In genomic region chr12:48002773-48003218, GRCh38 we compare ENCODE assay signal across 9 cellular contexts. TPM values are rescaled to one million over a fixed set of nuclear protein-coding genes. Genes with fewer than 3 reads are reported as not detected.
DNase-seq lines count a peak whose midpoint lies in the region; ATAC-seq, FAIRE-seq and TF ChIP-seq lines count a peak whose summit lies in the region.
"Had no signal": no experiment of that assay in that cellular context is flagged by ENCODE, and none has a peak within 500 bp of the region (broad histone marks: within the 10 kb centered on the region; RNA-seq: fewer than 3 reads in every experiment).

No MANE protein-coding gene starts in this region.

- H3K9ac ChIP-seq in endothelial cell of umbilical vein (replicated peaks; ENCODE audit: extremely low read depth, insufficient read depth, low read length): no peak overlapping the region

- H3K4me1 Mint-ChIP-seq in Caco-2 (ENCODE audit: low read depth, unreplicated experiment): peaks cover 8% of the 10 kb centered on the region

- H3K27ac Mint-ChIP-seq in Caco-2 (ENCODE audit: unreplicated experiment): peak overlapping the region; percentile 92

- no peak overlapping the region for H3K4me2 ChIP-seq in endothelial cell of umbilical vein (ENCODE audit: insufficient read depth, low read length)

- TF ChIP-seq CTCF in Caco-2 (IDR thresholded peaks at IDR 0.05; ENCODE audit: insufficient read depth in 1 of 2, low read depth in 1 of 2, low read length in 1 of 2, severe bottlenecking in 1 of 2, unreplicated experiment in 1 of 2) (peak in 1 of 2 experiments; percentile 31), endothelial cell of umbilical vein (IDR thresholded peaks at IDR 0.05; ENCODE audit: extremely low read depth in 1 of 2, insufficient read depth in 1 of 2, low read depth in 1 of 2, low read length in 2 of 2) (no peak), omental fat pad (IDR thresholded peaks at IDR 0.05) (no peak)

- no peaks in the 10 kb centered on the region for H3K9me1 ChIP-seq in endothelial cell of umbilical vein (replicated peaks; ENCODE audit: control insufficient read depth, extremely low read depth, insufficient read depth, low read length)

- ATAC-seq in omental fat pad (ENCODE audit: low FRiP score): peak; percentile 34
- no peak for ATAC-seq in HG02870 (IDR thresholded peaks at IDR 0.05; ENCODE audit: unreplicated experiment)
- no peak for ATAC-seq in GM21526 (IDR thresholded peaks at IDR 0.05; ENCODE audit: low FRiP score, unreplicated experiment)

- H3K27me3 Mint-ChIP-seq in Caco-2 (ENCODE audit: insufficient read depth, unreplicated experiment): no peaks in the 10 kb centered on the region

- H3K79me2 ChIP-seq in endothelial cell of umbilical vein (ENCODE audit: control insufficient read depth, insufficient read depth, low read length): no peaks in the 10 kb centered on the region

- peaks cover 23% of the 10 kb centered on the region for H3K4me1 ChIP-seq in Caco-2
- peaks cover 24% of the 10 kb centered on the region for H3K4me1 ChIP-seq in endothelial cell of umbilical vein (ENCODE audit: control insufficient read depth, extremely low read depth, insufficient read depth, low read length)
- peaks cover 2 to 10% of the 10 kb centered on the region in 2 donors for H3K4me1 ChIP-seq in small intestine (ENCODE audit: control insufficient read depth in 2 of 2, insufficient read depth in 1 of 2, low read depth in 1 of 2, low read length in 1 of 2)

- dilution Hi-C loops in endothelial cell of umbilical vein (cut with MboI; ENCODE audit: extremely low pct_ligation_motif_present, low sequenced_read_pairs): no loop called here

- BruUV-seq in Caco-2 (replicated peaks; lab: Mats Ljungman, UMichigan) (TSS peak; percentile 84), endothelial cell of umbilical vein (replicated peaks; lab: Mats Ljungman, UMichigan) (no TSS peak)

- no peak overlapping the region for H2AFZ ChIP-seq in endothelial cell of umbilical vein (ENCODE audit: low read depth, low read length)

- DNase-seq in Caco-2: peak; percentile 77 to 81
- DNase-seq in NCI-H146 treated with DMSO at 0.1 percent for 48 hours (lab: John Stamatoyannopoulos, UW; ENCODE audit: unreplicated experiment): peak; percentile 78
- DNase-seq in endothelial cell of umbilical vein (ENCODE audit: low read depth, low spot score): peak; percentile 38
- no peak for DNase-seq in omental fat pad (ENCODE audit: low spot score)
- DNase-seq in MV-4-11 (lab: John Stamatoyannopoulos, UW): no peak
- no peak for DNase-seq in small intestine

- peak; percentile 21 for FAIRE-seq in endothelial cell of umbilical vein (lab: Jason Lieb, UNC)
- no peak for FAIRE-seq in small intestine (lab: Jason Lieb, UNC)

- H3K27ac ChIP-seq in endothelial cell of umbilical vein (ENCODE audit: insufficient read depth, low read depth, low read length): no peak overlapping the region
- H3K27ac ChIP-seq in small intestine (ENCODE audit: low read depth in 1 of 2, low read length in 1 of 2): no peak overlapping the region

- 2 to 3% (median 3%) methylated on average over 26 of the region's 26 CpGs for WGBS in small intestine, 3 donors

- intact Hi-C loops in Caco-2 (cut with micrococcal nuclease; ENCODE audit: unreplicated experiment): loop anchor here (1.0 to 5.0 kb wide), 3 partner anchors 35 to 165 kb away; no protein-coding TSS in a partner anchor
- intact Hi-C loops in endothelial cell of umbilical vein (cut with micrococcal nuclease): loop anchor here (5.0 kb wide), 4 partner anchors 40 to 195 kb away; partner anchors contain the start of genes SENP1 and TMEM106C

- peaks cover 36% of the 10 kb centered on the region for H3K36me3 Mint-ChIP-seq in Caco-2 (ENCODE audit: insufficient read depth, unreplicated experiment)

- H3K27me3 ChIP-seq in Caco-2 (replicated peaks; ENCODE audit: control insufficient read depth, insufficient read depth, low read length) (no peaks in the 10 kb centered on the region), endothelial cell of umbilical vein (ENCODE audit: control insufficient read depth in 2 of 2, insufficient read depth in 2 of 2, low read length in 2 of 2) (peaks cover 71 to 92% of the 10 kb centered on the region in 2 experiments), small intestine (ENCODE audit: control insufficient read depth in 2 of 2, insufficient read depth in 2 of 2, low read length in 2 of 2) (peaks cover 19 to 26% of the 10 kb centered on the region in 2 donors)

- H3K36me3 ChIP-seq in Caco-2 (ENCODE audit: control insufficient read depth, insufficient read depth, low read length) (no peaks in the 10 kb centered on the region), endothelial cell of umbilical vein (ENCODE audit: control insufficient read depth in 2 of 2, extremely low read depth in 1 of 2, insufficient read depth in 2 of 2, low read length in 2 of 2) (no peaks in the 10 kb centered on the region), small intestine (ENCODE audit: control insufficient read depth in 2 of 2, insufficient read depth in 2 of 2, low read length in 2 of 2) (no peaks in the 10 kb centered on the region)

- H3K9me3 ChIP-seq in Caco-2 (no peaks in the 10 kb centered on the region), endothelial cell of umbilical vein (replicated peaks; ENCODE audit: control insufficient read depth, insufficient read depth, low read length) (no peaks in the 10 kb centered on the region), small intestine (ENCODE audit: control insufficient read depth, low read depth) (no peaks in the 10 kb centered on the region)

- POLR2A ChIA-PET in Caco-2 (lab: Charles Lee): interaction anchor here (1.1 to 2.1 kb wide), 3 partner anchors 20 to 98 kb away, joined by 5 to 33 read pairs (median 6); partner anchors contain the start of gene VDR
- POLR2A ChIA-PET in endothelial cell of umbilical vein (lab: Charles Lee): no interaction called here

- H3K4me3 Mint-ChIP-seq in Caco-2 (ENCODE audit: unreplicated experiment): peak overlapping the region; percentile 95

- no peaks in the 10 kb centered on the region for H4K20me1 ChIP-seq in endothelial cell of umbilical vein (replicated peaks; ENCODE audit: control insufficient read depth, extremely low read depth, insufficient read depth, low read length)

- H3K4me3 ChIP-seq in Caco-2 (ENCODE audit: low read depth, low read length) (peak overlapping the region; percentile 50), endothelial cell of umbilical vein (replicated peaks in 1 of 3; ENCODE audit: insufficient read depth in 1 of 3, low read depth in 1 of 3, low read length in 3 of 3) (peak overlapping the region in 1 of 3 experiments; percentile 61), small intestine (ENCODE audit: low read depth in 1 of 2, low read length in 2 of 2) (peak overlapping the region in 1 of 2 donors; percentile 5)

- no peak for TF ChIP-seq POLR2A in endothelial cell of umbilical vein (IDR thresholded peaks at IDR 0.05; ENCODE audit: low read depth, low read length)

- no peaks in the 10 kb centered on the region for H3K9me3 Mint-ChIP-seq in Caco-2 (ENCODE audit: unreplicated experiment)

- CTCF ChIA-PET in Caco-2 (lab: Charles Lee): interaction anchor here (0.8 to 2.1 kb wide), 6 partner anchors 14 to 98 kb away, joined by 3 to 9 read pairs (median 4); partner anchors contain the start of gene VDR
- CTCF ChIA-PET in endothelial cell of umbilical vein (lab: Charles Lee): interaction anchor here (1.1 to 1.5 kb wide), 4 partner anchors 39 to 162 kb away, joined by 3 to 4 read pairs (median 3); partner anchors contain the start of gene TMEM106C

TF ChIP-seq in endothelial cell of umbilical vein, 7 proteins besides CTCF, POLR2A, EP300 and RAD21:
- TF ChIP-seq EZH2 (IDR thresholded peaks at IDR 0.05; ENCODE audit: borderline replicate concordance, low read depth, low read length, severe bottlenecking) (peak; percentile 58), GATA2 (IDR thresholded peaks at IDR 0.05; ENCODE audit: insufficient read depth, insufficient read length, low read depth, low read length) (no peak)

RNA-seq across cellular contexts. Expression of gene COL2A1, which starts 1.5 kb away (rescaled TPM):
- total RNA-seq in Caco-2 (2022): 200 and 201 TPM in 2 replicates
- not detected in 2 replicates for total RNA-seq in endothelial cell of umbilical vein
- not detected in 2 replicates for polyA plus RNA-seq in endothelial cell of umbilical vein
- polyA plus RNA-seq in endothelial cell of umbilical vein (2011; cell fraction: cytosol; rRNA removed): 0.04 TPM in 1 of 2 replicates, not detected in the other
- polyA plus RNA-seq in endothelial cell of umbilical vein (2011; cell fraction: nucleus; rRNA removed): 0.03 and 0.04 TPM in 2 replicates
- polyA plus RNA-seq in endothelial cell of umbilical vein (2012): not detected in 2 replicates
- polyA minus RNA-seq in endothelial cell of umbilical vein: 0.07 TPM in 1 of 2 replicates, not detected in the other
- not detected for polyA minus RNA-seq in endothelial cell of umbilical vein (2011; cell fraction: cytosol; rRNA and poly(A)+ RNA removed)
- not detected in 2 replicates for polyA minus RNA-seq in endothelial cell of umbilical vein (2011; cell fraction: nucleus; rRNA and poly(A)+ RNA removed)
- total RNA-seq in omental fat pad: under 1 TPM in 2 of 4 donors, not detected in 2; 0.12 to 0.56 TPM
- polyA plus RNA-seq in small intestine: under 1 TPM in 1 of 3 donors, not detected in 2; 0.19 TPM
- total RNA-seq: subcutaneous adipose tissue had no signal

RNA-seq across cellular contexts. Expression of gene TMEM106C, which starts 39.4 kb away (rescaled TPM):
- 247 and 281 TPM in 2 replicates for total RNA-seq in Caco-2 (2022)
- 67.7 and 84.4 TPM in 2 replicates for total RNA-seq in endothelial cell of umbilical vein
- 148 and 170 TPM in 2 replicates for polyA plus RNA-seq in endothelial cell of umbilical vein
- polyA plus RNA-seq in endothelial cell of umbilical vein (2011; cell fraction: cytosol; rRNA removed): 146 and 159 TPM in 2 replicates
- 143 and 144 TPM in 2 replicates for polyA plus RNA-seq in endothelial cell of umbilical vein (2011; cell fraction: nucleus; rRNA removed)
- polyA plus RNA-seq in endothelial cell of umbilical vein (2012): 61.0 and 104 TPM in 2 replicates
- 198 and 225 TPM in 2 replicates for polyA minus RNA-seq in endothelial cell of umbilical vein
- polyA minus RNA-seq in endothelial cell of umbilical vein (2011; cell fraction: cytosol; rRNA and poly(A)+ RNA removed): 229 TPM
- 33.3 and 50.5 TPM in 2 replicates for polyA minus RNA-seq in endothelial cell of umbilical vein (2011; cell fraction: nucleus; rRNA and poly(A)+ RNA removed)
- total RNA-seq in omental fat pad: 10 to 100 TPM; 27.3 to 87.5 (median 62.1) TPM
- polyA plus RNA-seq in small intestine: 100 to 1,000 TPM; 140 to 211 (median 143) TPM

Comparison
In these comparisons a context has a peak if more than half of its experiments do, and no peak if none do; other contexts are left out.
1. DNase-seq: peak in Caco-2 (2 of 2), NCI-H146 treated with DMSO at 0.1 percent for 48 hours (single experiment) and endothelial cell of umbilical vein (single experiment); none in omental fat pad (single experiment), MV-4-11 (single experiment) and small intestine (single experiment).
2. RNA of gene COL2A1, which starts 1.5 kb away (total RNA-seq): 200 to 201 TPM in Caco-2; not detected in endothelial cell of umbilical vein and 0.12 to 0.56 TPM in omental fat pad; every median in the first group is over 100 times any median in the second.